Comparison of ENCODE assay signal across 1 cellular context in genomic region chr14:23617539-23617938, GRCh38.
A peak's percentile ranks its signal among the peaks of the same experiment; 100 is the strongest.
TF ChIP-seq lines count a peak whose summit lies in the region.

No MANE protein-coding gene starts in this region.

TF ChIP-seq in HepG2, 621 proteins besides CTCF, POLR2A, EP300 and RAD21 (continues in another document):
- TF ChIP-seq MIXL1 (CRISPR knock-in tag; IDR thresholded peaks at IDR 0.05) (0 out of 2 replicates have a peak, but pooled peaks have one; percentile 25), ZNF567 (CRISPR knock-in tag; IDR thresholded peaks at IDR 0.05; ENCODE audit: borderline replicate concordance) (no peak), ZNF768 (CRISPR knock-in tag; IDR thresholded peaks at IDR 0.05) (no peak), MXD3 (CRISPR knock-in tag; IDR thresholded peaks at IDR 0.05) (no peak), TFDP1 (CRISPR knock-in tag; IDR thresholded peaks at IDR 0.05; ENCODE audit: borderline replicate concordance) (no peak), SOX13 (IDR thresholded peaks at IDR 0.05) (no peak), SOX13 (CRISPR knock-in tag; conservative IDR thresholded peaks at IDR 0.05 in 1 of 2, IDR thresholded peaks at IDR 0.05 in 1 of 2) (peak in 1 of 2 experiments; percentile 70; a peak in 2 of 4 replicates), RERE (CRISPR knock-in tag; IDR thresholded peaks at IDR 0.05; ENCODE audit: low read depth) (no peak), AKAP8 (CRISPR knock-in tag; IDR thresholded peaks at IDR 0.05) (no peak), ZNF121 (CRISPR knock-in tag; IDR thresholded peaks at IDR 0.05) (no peak), ARID5B (CRISPR knock-in tag; IDR thresholded peaks at IDR 0.05) (peak; percentile 75), IRF9 (CRISPR knock-in tag; IDR thresholded peaks at IDR 0.05; ENCODE audit: borderline replicate concordance) (no peak), ZNF530 (CRISPR knock-in tag; IDR thresholded peaks at IDR 0.05; ENCODE audit: low read depth) (no peak), HHEX (CRISPR knock-in tag; IDR thresholded peaks at IDR 0.05) (no peak), HNF4G (IDR thresholded peaks at IDR 0.05; ENCODE audit: borderline replicate concordance, low read depth, low read length) (no peak), HNF4G (CRISPR knock-in tag; IDR thresholded peaks at IDR 0.05; ENCODE audit: borderline replicate concordance, low read depth) (no peak), ZNF576 (CRISPR knock-in tag; IDR thresholded peaks at IDR 0.05) (no peak), ZNF383 (CRISPR knock-in tag; IDR thresholded peaks at IDR 0.05; ENCODE audit: borderline replicate concordance) (no peak), ZNF549 (CRISPR knock-in tag; IDR thresholded peaks at IDR 0.05) (no peak), ZFP1 (CRISPR knock-in tag; IDR thresholded peaks at IDR 0.05) (0 out of 2 replicates have a peak, but pooled peaks have one; percentile 40), PRDM4 (CRISPR knock-in tag; IDR thresholded peaks at IDR 0.05; ENCODE audit: borderline replicate concordance) (no peak), FOXM1 (CRISPR knock-in tag; IDR thresholded peaks at IDR 0.05) (no peak), SP1 (IDR thresholded peaks at IDR 0.05) (no peak), SP1 (CRISPR knock-in tag; IDR thresholded peaks at IDR 0.05) (no peak), FOXJ3 (CRISPR knock-in tag; IDR thresholded peaks at IDR 0.05; ENCODE audit: borderline replicate concordance) (peak; percentile 46; the same call in 1 of the 2 replicates), SMC3 (IDR thresholded peaks at IDR 0.05; ENCODE audit: low read length) (no peak), ZNF503 (CRISPR knock-in tag; IDR thresholded peaks at IDR 0.05) (0 out of 2 replicates have a peak, but pooled peaks have one; percentile 24), MTERF4 (CRISPR knock-in tag; IDR thresholded peaks at IDR 0.05) (no peak), SIX1 (CRISPR knock-in tag; IDR thresholded peaks at IDR 0.05; ENCODE audit: borderline replicate concordance) (0 out of 2 replicates have a peak, but pooled peaks have one; percentile 13), ZBED4 (CRISPR knock-in tag; IDR thresholded peaks at IDR 0.05; ENCODE audit: borderline replicate concordance) (no peak), FOXA3 (CRISPR knock-in tag; IDR thresholded peaks at IDR 0.05) (peak; percentile 35), MED1 (CRISPR knock-in tag; IDR thresholded peaks at IDR 0.05) (no peak), ZNF644 (CRISPR knock-in tag; IDR thresholded peaks at IDR 0.05; ENCODE audit: low read depth) (0 out of 2 replicates have a peak, but pooled peaks have one; percentile 47), SP4 (CRISPR knock-in tag; IDR thresholded peaks at IDR 0.05) (no peak)
